ENCODE assay signal across 14 cellular contexts in genomic region chr1:96388421-96389310, GRCh38.
A peak's percentile ranks its signal among the peaks of the same experiment; 100 is the strongest.
DNase-seq lines count a peak whose midpoint lies in the region; ATAC-seq and TF ChIP-seq lines count a peak whose summit lies in the region.
"Had no signal": no experiment of that assay in that cellular context is flagged by ENCODE, and none has a peak within 500 bp of the region (broad histone marks: within the 10 kb centered on the region; RNA-seq: fewer than 3 reads in every experiment).

No MANE protein-coding gene starts in this region.

- in situ Hi-C loops in astrocyte of the spinal cord (cut with HindIII; ENCODE audit: low sequenced_read_pairs): no loop called here

- no peaks in the 10 kb centered on the region for H3K27me3 Mint-ChIP-seq in endothelial cell (ENCODE audit: unreplicated experiment)
- H3K27me3 Mint-ChIP-seq in CD14-positive monocyte (ENCODE audit: low read depth in 3 of 3): no peaks in the 10 kb centered on the region

- H3K4me3 ChIP-seq in astrocyte of the spinal cord (ENCODE audit: low read depth, low read length): no peak overlapping the region

- H3K4me3 Mint-ChIP-seq in endothelial cell (ENCODE audit: unreplicated experiment) (no peak overlapping the region), CD14-positive monocyte (no peak overlapping the region)
- H3K4me3 Mint-ChIP-seq: CD8-positive, alpha-beta T cell had no signal

- H3K27ac Mint-ChIP-seq in endothelial cell (ENCODE audit: unreplicated experiment) (no peak overlapping the region), CD14-positive monocyte (no peak overlapping the region)
- H3K27ac Mint-ChIP-seq: activated T-helper 2 cell treated with anti-CD3 and anti-CD28 coated beads, Interferon-gamma antibody, Interleukin-2, Interleukin-4, amounts not matched to agents 10 μg/mL and 5 μg/mL and 100 μg/mL, durations not matched to agents 14 hours and 24 hours and 36 hours; CD8-positive, alpha-beta T cell had no signal

- no peaks in the 10 kb centered on the region for H3K9me3 Mint-ChIP-seq in endothelial cell (ENCODE audit: unreplicated experiment)
- peaks cover 0 to 12% (median 3%) of the 10 kb centered on the region in 7 donors for H3K9me3 Mint-ChIP-seq in CD14-positive monocyte

- ATAC-seq in GM19324 (IDR thresholded peaks at IDR 0.05; ENCODE audit: low FRiP score, unreplicated experiment) (no peak), HG02852 (IDR thresholded peaks at IDR 0.05; ENCODE audit: unreplicated experiment) (no peak)
- ATAC-seq: CD8-positive, alpha-beta T cell had no signal

- TF ChIP-seq CTCF in astrocyte of the spinal cord (IDR thresholded peaks at IDR 0.05; ENCODE audit: low read depth, low read length) (no peak), endothelial cell (IDR thresholded peaks at IDR 0.05; ENCODE audit: unreplicated experiment) (no peak), CD14-positive monocyte (IDR thresholded peaks at IDR 0.05) (no peak)

- intact Hi-C loops in CD14-positive monocyte (cut with micrococcal nuclease): no loop called here

- peak; percentile 63 for DNase-seq in A172 (ENCODE audit: low spot score)
- peak; percentile 55 for DNase-seq in HT1080 (ENCODE audit: low read depth)
- DNase-seq in astrocyte of the spinal cord (ENCODE audit: low read depth, low spot score): peak; percentile 78
- DNase-seq in glomerular visceral epithelial cell (ENCODE audit: extremely low spot score): peak; percentile 36
- no peak for DNase-seq in endothelial cell (ENCODE audit: low spot score)
- DNase-seq in CD14-positive monocyte (ENCODE audit: low spot score): no peak
- DNase-seq: activated CD8-positive, alpha-beta memory T cell treated with anti-CD3 and anti-CD28 coated beads for 24 hours; amygdala; CD8-positive, alpha-beta T cell; islet precursor cell; posterior cingulate gyrus had no signal

- no peaks in the 10 kb centered on the region for H3K4me1 Mint-ChIP-seq in endothelial cell (ENCODE audit: unreplicated experiment)
- H3K4me1 Mint-ChIP-seq in CD14-positive monocyte: no peaks in the 10 kb centered on the region

- H3K36me3 Mint-ChIP-seq in endothelial cell (ENCODE audit: low read depth, unreplicated experiment) (no peaks in the 10 kb centered on the region), CD14-positive monocyte (no peaks in the 10 kb centered on the region)
- H3K36me3 Mint-ChIP-seq: CD8-positive, alpha-beta T cell had no signal

Comparison
In these comparisons a context has a peak if more than half of its experiments do, and no peak if none do; other contexts are left out.
1. DNase-seq: peak in A172 (single experiment), HT1080 (single experiment), astrocyte of the spinal cord (single experiment) and glomerular visceral epithelial cell (single experiment); none in endothelial cell (single experiment) and CD14-positive monocyte (single experiment).